Comparison of ENCODE assay signal across 8 cellular contexts in the genomic region with DNA sequence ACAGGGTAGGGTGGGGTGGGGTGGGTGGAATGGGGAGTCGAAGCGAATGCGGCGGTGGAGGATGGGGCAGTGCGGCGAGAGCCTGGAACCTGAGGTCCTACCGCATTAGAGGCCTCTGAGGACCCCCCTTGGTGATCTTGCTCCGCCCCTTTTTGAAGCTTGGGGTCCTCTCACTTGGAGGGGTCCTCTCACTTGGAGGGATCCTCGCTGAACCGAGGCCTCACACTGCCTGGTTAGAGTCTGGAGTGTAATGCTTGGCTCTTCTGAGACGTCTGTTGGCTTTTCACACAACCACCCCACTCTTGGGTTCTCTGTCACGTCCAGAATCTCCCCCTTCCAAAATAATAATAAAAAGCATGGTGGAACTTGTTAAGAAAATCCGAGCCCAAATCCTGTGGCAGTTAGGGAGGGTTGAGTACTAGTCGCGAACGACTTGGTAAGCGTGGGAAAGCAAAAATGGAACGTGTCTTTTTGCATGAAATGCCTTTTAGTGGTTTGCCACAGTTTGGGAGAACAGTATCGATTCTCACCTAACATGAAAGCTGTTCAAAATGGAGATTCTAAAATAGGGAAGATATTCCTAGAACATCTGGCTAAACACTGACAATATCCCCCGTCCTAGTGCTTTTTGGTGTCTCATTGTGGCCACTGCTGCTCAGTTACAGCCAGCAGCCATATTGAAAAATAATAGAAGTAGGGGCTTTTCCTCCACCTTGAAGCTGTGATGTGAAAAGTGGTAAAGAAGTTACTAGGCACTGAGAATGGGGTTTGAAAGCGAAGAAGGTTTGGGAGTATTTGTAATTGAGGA. TPM values are rescaled to one million over a fixed set of nuclear protein-coding genes. Genes with fewer than 3 reads are reported as not detected.
A peak's percentile ranks its signal among the peaks of the same experiment; 100 is the strongest.
DNase-seq lines count a peak whose midpoint lies in the region; ATAC-seq lines count a peak whose summit lies in the region.

No MANE protein-coding gene starts in this region.

- peak overlapping the region; percentile 71 to 88 (median 80) for H3K4me3 ChIP-seq in BLaER1 treated with 17β-estradiol and CSF1 and Interleukin-3, amounts not matched to agents 10 nM and 100 nM

- peaks cover 27 to 36% (median 30%) of the 10 kb centered on the region in 10 experiments for H3K4me1 ChIP-seq in BLaER1 treated with 17β-estradiol and CSF1 and Interleukin-3, amounts not matched to agents 10 nM and 100 nM

- peak overlapping the region; percentile 87 to 98 (median 93) for H3K9ac ChIP-seq in BLaER1 treated with 17β-estradiol and CSF1 and Interleukin-3, amounts not matched to agents 10 nM and 100 nM

- peaks cover 0 to 27% (median 7%) of the 10 kb centered on the region in 11 experiments; a peak in 8 of 22 replicates for H4K20me1 ChIP-seq in BLaER1 treated with 17β-estradiol and CSF1 and Interleukin-3, amounts not matched to agents 10 nM and 100 nM

- no peaks in the 10 kb centered on the region for H3K9me3 Mint-ChIP-seq in activated T-helper 17 cell treated with anti-CD3 and anti-CD28 coated beads, Interleukin-2, amount 50 U/mL, for 72 hours

- DNase-seq in inferior parietal cortex (ENCODE audit: extremely low spot score) (peak; percentile 24), stromal cell of bone marrow (ENCODE audit: low read depth) (peak; percentile 3), T1000 (lab: John Stamatoyannopoulos, UW) (no peak), COR-L47 (lab: John Stamatoyannopoulos, UW) (no peak), SKM-1 (lab: John Stamatoyannopoulos, UW; ENCODE audit: unreplicated experiment) (no peak)

- H3K27ac ChIP-seq in BLaER1 treated with 17β-estradiol and CSF1 and Interleukin-3, amounts not matched to agents 10 nM and 100 nM, result peak overlapping the region; percentile 88 to 99 (median 96)

- peak overlapping the region; percentile 75 to 97 (median 88) for H3K4me2 ChIP-seq in BLaER1 treated with 17β-estradiol and CSF1 and Interleukin-3, amounts not matched to agents 10 nM and 100 nM

- peak overlapping the region; percentile 98 for H3K27ac Mint-ChIP-seq in activated T-helper 17 cell treated with anti-CD3 and anti-CD28 coated beads, Interleukin-2, amount 50 U/mL, for 72 hours

- H3K27me3 Mint-ChIP-seq in activated T-helper 17 cell treated with anti-CD3 and anti-CD28 coated beads, Interleukin-2, amount 50 U/mL, for 72 hours, result no peaks in the 10 kb centered on the region

- H3K36me3 ChIP-seq in BLaER1 treated with 17β-estradiol and CSF1 and Interleukin-3, amounts not matched to agents 10 nM and 100 nM, result peaks cover 34 to 41% (median 39%) of the 10 kb centered on the region in 11 experiments

- H3K4me1 Mint-ChIP-seq in activated T-helper 17 cell treated with anti-CD3 and anti-CD28 coated beads, Interleukin-2, amount 50 U/mL, for 72 hours, result peaks cover 14% of the 10 kb centered on the region

- peak overlapping the region; percentile 97 for H3K4me3 Mint-ChIP-seq in activated T-helper 17 cell treated with anti-CD3 and anti-CD28 coated beads, Interleukin-2, amount 50 U/mL, for 72 hours

- H3K9me3 ChIP-seq in BLaER1 treated with 17β-estradiol and CSF1 and Interleukin-3, amounts not matched to agents 10 nM and 100 nM (replicated peaks in 1 of 11), result no peaks in the 10 kb centered on the region

- H3K36me3 Mint-ChIP-seq in activated T-helper 17 cell treated with anti-CD3 and anti-CD28 coated beads, Interleukin-2, amount 50 U/mL, for 72 hours (ENCODE audit: low read depth), result peaks cover 64% of the 10 kb centered on the region

- peak; percentile 6 for ATAC-seq in HG02938 (IDR thresholded peaks at IDR 0.05; ENCODE audit: unreplicated experiment)
- peak; percentile 1 for ATAC-seq in activated T-helper 17 cell treated with anti-CD3 and anti-CD28 coated beads, Interleukin-2, amount 50 U/mL, for 72 hours (replicated peaks)

- no peaks in the 10 kb centered on the region for H3K27me3 ChIP-seq in BLaER1 treated with 17β-estradiol and CSF1 and Interleukin-3, amounts not matched to agents 10 nM and 100 nM

RNA-seq across cellular contexts. Expression of a gene that starts 0.8 kb away (rescaled TPM):
- 10 to 100 TPM; 70.8 to 93.0 TPM for total RNA-seq in activated T-helper 17 cell treated with anti-CD3 and anti-CD28 coated beads, Interleukin-2, amount 50 U/mL, for 72 hours

Comparison
In these comparisons a context has a peak if more than half of its experiments do, and no peak if none do; other contexts are left out.
1. DNase-seq: peak in inferior parietal cortex (single experiment) and stromal cell of bone marrow (single experiment); none in T1000 (single experiment), COR-L47 (single experiment) and SKM-1 (single experiment).